Comparison of ENCODE assay signal across 29 cellular contexts in genomic region chr5:171441246-171441791, GRCh38. TPM values are rescaled to one million over a fixed set of nuclear protein-coding genes. Genes with fewer than 3 reads are reported as not detected.
"Had no signal": no experiment of that assay in that cellular context is flagged by ENCODE, and none has a peak within 500 bp of the region (broad histone marks: within the 10 kb centered on the region; RNA-seq: fewer than 3 reads in every experiment).

No MANE protein-coding gene starts in this region.

- DNase-seq: activated CD4-positive, alpha-beta memory T cell treated with anti-CD3 and anti-CD28 coated beads, Interleukin-2, amount 10 ng/mL, durations not matched to agents 7 days and 5 days; activated CD4-positive, alpha-beta T cell treated with anti-CD3 and anti-CD28 coated beads, Interleukin-2, amount 10 ng/mL, durations not matched to agents 7 days and 5 days; activated CD8-positive, alpha-beta memory T cell treated with anti-CD3 and anti-CD28 coated beads, Interleukin-2, amount 50 U/mL, for 48 hours; activated gamma-delta T cell treated with Interleukin-2 at 50 U/mL for 16 hours; activated naive CD4-positive, alpha-beta T cell treated with anti-CD3 and anti-CD28 coated beads, Interleukin-2, amount 50 U/mL, for 16 hours; activated T-cell treated with anti-CD3 and anti-CD28 coated beads, Interleukin-2, amount 50 U/mL, for 24 hours; amniotic stem cell; dermis blood vessel endothelial cell; effector CD4-positive, alpha-beta T cell; foreskin keratinocyte; kidney glomerular epithelial cell; nucleus accumbens; retina; stimulated activated CD4-positive, alpha-beta T cell treated with anti-CD3 and anti-CD28 coated beads, Interleukin-1b, Interleukin-23, amount 100 ng/mL, for 48 hours; stimulated activated naive B cell treated with anti-CD40 and anti-IgM and Interleukin-4, amounts not matched to agents 10 μg/mL and 1 μg/mL and 100 μg/mL, for 72 hours; T-helper 1 cell; WERI-Rb-1 had no signal

- FAIRE-seq: astrocyte, pancreas had no signal

- H3K4me3 Mint-ChIP-seq: activated CD4-positive, alpha-beta memory T cell treated with anti-CD3 and anti-CD28 coated beads, Interleukin-2, amount 10 ng/mL, durations not matched to agents 7 days and 5 days; activated CD4-positive, alpha-beta T cell treated with anti-CD3 and anti-CD28 coated beads, Interleukin-2, amount 10 ng/mL, durations not matched to agents 7 days and 5 days; activated T-cell treated with anti-CD3 and anti-CD28 coated beads, Interleukin-2, amount 50 U/mL, for 24 hours; activated T-helper 17 cell treated with anti-CD3 and anti-CD28 coated beads, Interleukin-2, amount 50 U/mL, for 72 hours; central memory CD8-positive, alpha-beta T cell; stimulated activated naive B cell treated with anti-CD40 and anti-IgM and Interleukin-4, amounts not matched to agents 10 μg/mL and 1 μg/mL and 100 μg/mL, for 72 hours; T-helper 2 cell treated with Interferon-gamma antibody and Interleukin-4, amounts not matched to agents 5 μg/mL and 100 μg/mL, for 36 hours had no signal

- H3K9me3 ChIP-seq: esophagus muscularis mucosa, pancreas, prostate gland, tibial nerve had no signal

- H3K27me3 Mint-ChIP-seq: activated CD4-positive, alpha-beta memory T cell treated with anti-CD3 and anti-CD28 coated beads, Interleukin-2, amount 10 ng/mL, durations not matched to agents 7 days and 5 days; activated CD4-positive, alpha-beta T cell treated with anti-CD3 and anti-CD28 coated beads, Interleukin-2, amount 10 ng/mL, durations not matched to agents 7 days and 5 days; activated T-helper 17 cell treated with anti-CD3 and anti-CD28 coated beads, Interleukin-2, amount 50 U/mL, for 72 hours had no signal

- ATAC-seq: activated CD4-positive, CD25-positive, alpha-beta regulatory T cell treated with anti-CD3 and anti-CD28 coated beads, Interleukin-2, amount 50 U/mL, for 24 hours; activated T-helper 17 cell treated with anti-CD3 and anti-CD28 coated beads, Interleukin-2, amount 50 U/mL, for 72 hours; foreskin keratinocyte; left lobe of liver; pancreas had no signal

- H3K9me3 Mint-ChIP-seq: activated CD4-positive, alpha-beta memory T cell treated with anti-CD3 and anti-CD28 coated beads, Interleukin-2, amount 10 ng/mL, durations not matched to agents 7 days and 5 days; activated CD4-positive, alpha-beta T cell treated with anti-CD3 and anti-CD28 coated beads, Interleukin-2, amount 10 ng/mL, durations not matched to agents 7 days and 5 days; activated T-cell treated with anti-CD3 and anti-CD28 coated beads, Interleukin-2, amount 50 U/mL, for 24 hours; activated T-helper 17 cell treated with anti-CD3 and anti-CD28 coated beads, Interleukin-2, amount 50 U/mL, for 72 hours; central memory CD8-positive, alpha-beta T cell; stimulated activated naive B cell treated with anti-CD40 and anti-IgM and Interleukin-4, amounts not matched to agents 10 μg/mL and 1 μg/mL and 100 μg/mL, for 72 hours; T-helper 2 cell treated with Interferon-gamma antibody and Interleukin-4, amounts not matched to agents 5 μg/mL and 100 μg/mL, for 36 hours had no signal

- H3K27ac Mint-ChIP-seq: activated CD4-positive, alpha-beta memory T cell treated with anti-CD3 and anti-CD28 coated beads, Interleukin-2, amount 10 ng/mL, durations not matched to agents 7 days and 5 days; activated CD4-positive, alpha-beta T cell treated with anti-CD3 and anti-CD28 coated beads, Interleukin-2, amount 10 ng/mL, durations not matched to agents 7 days and 5 days; activated T-cell treated with anti-CD3 and anti-CD28 coated beads, Interleukin-2, amount 50 U/mL, for 24 hours; activated T-helper 17 cell treated with anti-CD3 and anti-CD28 coated beads, Interleukin-2, amount 50 U/mL, for 72 hours; stimulated activated naive B cell treated with anti-CD40 and anti-IgM and Interleukin-4, amounts not matched to agents 10 μg/mL and 1 μg/mL and 100 μg/mL, for 72 hours; T-helper 2 cell treated with Interferon-gamma antibody and Interleukin-4, amounts not matched to agents 5 μg/mL and 100 μg/mL, for 36 hours had no signal

- H3K4me1 ChIP-seq: foreskin keratinocyte, prostate gland had no signal

- H3K4me3 ChIP-seq: esophagus muscularis mucosa, lung, pancreas, prostate gland, smooth muscle cell, tibial nerve had no signal

- H3K27me3 ChIP-seq: esophagus muscularis mucosa, foreskin keratinocyte, pancreas, tibial nerve had no signal

- H3K27ac ChIP-seq: esophagus muscularis mucosa, foreskin keratinocyte, pancreas, prostate gland, tibial nerve, WERI-Rb-1 had no signal

- H3K36me3 ChIP-seq: esophagus muscularis mucosa, pancreas, prostate gland, tibial nerve, WERI-Rb-1 had no signal

- H3K4me1 Mint-ChIP-seq: activated CD4-positive, alpha-beta memory T cell treated with anti-CD3 and anti-CD28 coated beads, Interleukin-2, amount 10 ng/mL, durations not matched to agents 7 days and 5 days; activated CD4-positive, alpha-beta T cell treated with anti-CD3 and anti-CD28 coated beads, Interleukin-2, amount 10 ng/mL, durations not matched to agents 7 days and 5 days; activated T-helper 17 cell treated with anti-CD3 and anti-CD28 coated beads, Interleukin-2, amount 50 U/mL, for 72 hours; central memory CD8-positive, alpha-beta T cell had no signal

RNA-seq across cellular contexts. Expression of gene FGF18, which starts 21.9 kb away (rescaled TPM):
- total RNA-seq: activated CD4-positive, alpha-beta memory T cell treated with anti-CD3 and anti-CD28 coated beads, Interleukin-2, amount 10 ng/mL, durations not matched to agents 7 days and 5 days; dermis blood vessel endothelial cell; foreskin keratinocyte; left lobe of liver; smooth muscle cell had no signal
- polyA plus RNA-seq: foreskin keratinocyte had no signal
